Comparison of ENCODE assay signal across 8 cellular contexts in genomic region chr12:9284197-9284596, GRCh38.
DNase-seq lines count a peak whose midpoint lies in the region; ATAC-seq and TF ChIP-seq lines count a peak whose summit lies in the region.
"Not testable (repeated sequence)": the region's sequence is repeated elsewhere in the genome, so short reads cannot be mapped to it uniquely, and the experiment has no call there.

No MANE protein-coding gene starts in this region.

- not testable (repeated sequence) for H3K9me3 ChIP-seq in iPS DF 6.9 (ENCODE audit: control insufficient read depth, insufficient read depth, low read length); uterus

- H3K4me3 ChIP-seq in LNCaP clone FGC (ENCODE audit: low read depth, low read length) (peak overlapping the region; percentile 45), iPS DF 6.9 (ENCODE audit: low read length) (peak overlapping the region; percentile 56; the same call in 1 of the 2 replicates), uterus (peak overlapping the region; percentile 20 to 32)

- H3K36me3 Mint-ChIP-seq in activated CD4-positive, alpha-beta T cell treated with anti-CD3 and anti-CD28 coated beads for 36 hours (ENCODE audit: low read depth); chondrocyte (ENCODE audit: low read depth); osteocyte (ENCODE audit: unreplicated experiment): not testable (repeated sequence)

- TF ChIP-seq CTCF in LNCaP clone FGC (IDR thresholded peaks at IDR 0.05; ENCODE audit: control insufficient read depth, extremely low read depth, insufficient read depth); osteocyte (IDR thresholded peaks at IDR 0.05); uterus (IDR thresholded peaks at IDR 0.05): not testable (repeated sequence)
- TF ChIP-seq CTCF in chondrocyte (IDR thresholded peaks at IDR 0.05) = peak; percentile 16

- H3K27me3 ChIP-seq in iPS DF 6.9 (ENCODE audit: control insufficient read depth, insufficient read depth, low read length); uterus: not testable (repeated sequence)

- H3K4me1 ChIP-seq in iPS DF 6.9 (ENCODE audit: control insufficient read depth, insufficient read depth, low read length); uterus: not testable (repeated sequence)

- not testable (repeated sequence) for DNase-seq in LNCaP clone FGC (ENCODE audit: low read depth); chondrocyte (ENCODE audit: low spot score); iPS DF 6.9 (ENCODE audit: low read depth, low spot score); osteocyte (ENCODE audit: extremely low spot score, unreplicated experiment)
- peak; percentile 30 for DNase-seq in activated CD4-positive, alpha-beta T cell treated with anti-CD3 and anti-CD28 coated beads for 36 hours
- peak in 1 of 2 donors; percentile 32 for DNase-seq in uterus

- no CpG with 5 or more reads among the region's 14 CpGs for WGBS in iPS DF 6.9 (ENCODE audit: insufficient coverage, insufficient read length)

- intact Hi-C loops in activated CD4-positive, alpha-beta T cell treated with anti-CD3 and anti-CD28 coated beads for 36 hours (cut with DNase I, micrococcal nuclease) = loop anchor here in 1 of 2 experiments (5.0 kb wide), 1 partner anchor 222 kb away; no protein-coding TSS in a partner anchor
- intact Hi-C loops in uterus (cut with DNase I; ENCODE audit: low total_unique reads) = not testable (repeated sequence)

- not testable (repeated sequence) for H3K36me3 ChIP-seq in iPS DF 6.9 (ENCODE audit: control insufficient read depth, insufficient read depth, low read length); uterus

- not testable (repeated sequence) for TF ChIP-seq POLR2A in uterus (IDR thresholded peaks at IDR 0.05)

- peak overlapping the region; percentile 90 for H3K4me3 Mint-ChIP-seq in activated CD4-positive, alpha-beta T cell treated with anti-CD3 and anti-CD28 coated beads for 36 hours
- H3K4me3 Mint-ChIP-seq in chondrocyte (ENCODE audit: unreplicated experiment) = peak overlapping the region; percentile 94
- H3K4me3 Mint-ChIP-seq in osteocyte (ENCODE audit: unreplicated experiment) = peak overlapping the region; percentile 94

- H3K27ac Mint-ChIP-seq in activated CD4-positive, alpha-beta T cell treated with anti-CD3 and anti-CD28 coated beads for 36 hours = peak overlapping the region; percentile 88
- H3K27ac Mint-ChIP-seq in chondrocyte (ENCODE audit: unreplicated experiment) (peak overlapping the region; percentile 85), osteocyte (ENCODE audit: unreplicated experiment) (peak overlapping the region; percentile 92)

- CTCF ChIA-PET in activated CD4-positive, alpha-beta T cell treated with anti-CD3 and anti-CD28 coated beads for 36 hours (lab: Charles Lee) = not testable (repeated sequence)

- H3K9me3 Mint-ChIP-seq in activated CD4-positive, alpha-beta T cell treated with anti-CD3 and anti-CD28 coated beads for 36 hours (ENCODE audit: low read depth); chondrocyte (ENCODE audit: low read depth); osteocyte (ENCODE audit: unreplicated experiment): not testable (repeated sequence)

- H3K4me1 Mint-ChIP-seq in activated CD4-positive, alpha-beta T cell treated with anti-CD3 and anti-CD28 coated beads for 36 hours; chondrocyte (ENCODE audit: low read depth); osteocyte (ENCODE audit: unreplicated experiment): not testable (repeated sequence)

- H3K27ac ChIP-seq in iPS DF 6.9 (ENCODE audit: low read length) = not testable (repeated sequence)
- peak overlapping the region in 1 of 2 donors; percentile 66 for H3K27ac ChIP-seq in uterus

- POLR2A ChIA-PET in activated CD4-positive, alpha-beta T cell treated with anti-CD3 and anti-CD28 coated beads for 36 hours (lab: Charles Lee) = not testable (repeated sequence)

- not testable (repeated sequence) for H3K27me3 Mint-ChIP-seq in activated CD4-positive, alpha-beta T cell treated with anti-CD3 and anti-CD28 coated beads for 36 hours; chondrocyte (ENCODE audit: low read depth)
- H3K27me3 Mint-ChIP-seq in osteocyte (ENCODE audit: unreplicated experiment) = peaks cover 16% of the 10 kb centered on the region

- ATAC-seq in GM18517 (IDR thresholded peaks at IDR 0.05; ENCODE audit: unreplicated experiment) = peak; percentile 45
- peak; percentile 30 for ATAC-seq in HG02588 (IDR thresholded peaks at IDR 0.05; ENCODE audit: unreplicated experiment)
- peak; percentile 55 for ATAC-seq in activated CD4-positive, alpha-beta T cell treated with anti-CD3 and anti-CD28 coated beads for 36 hours
